ENCODE assay signal across 10 cellular contexts in genomic region chr3:85939026-85939616, GRCh38.
DNase-seq lines count a peak whose midpoint lies in the region; ATAC-seq and TF ChIP-seq lines count a peak whose summit lies in the region.
"Had no signal": no experiment of that assay in that cellular context is flagged by ENCODE, and none has a peak within 500 bp of the region (broad histone marks: within the 10 kb centered on the region; RNA-seq: fewer than 3 reads in every experiment).

No MANE protein-coding gene starts in this region.

- no peak overlapping the region for H3K27ac Mint-ChIP-seq in CD8-positive, alpha-beta memory T cell

- H3K4me1 ChIP-seq in transverse colon = no peaks in the 10 kb centered on the region
- no peaks in the 10 kb centered on the region for H3K4me1 ChIP-seq in CD8-positive, alpha-beta memory T cell (ENCODE audit: insufficient read depth, low read length)

- H3K4me1 Mint-ChIP-seq in CD8-positive, alpha-beta memory T cell = no peaks in the 10 kb centered on the region

- intact Hi-C loops in transverse colon (cut with DNase I; ENCODE audit: low total_unique reads) = no loop called here

- no peak for TF ChIP-seq POLR2A in transverse colon (IDR thresholded peaks at IDR 0.05)

- in situ Hi-C loops in transverse colon (cut with MboI; ENCODE audit: low pct_ligation_motif_present in 1 of 4, low pct_unique_long_range_greater_than_20kb in 1 of 4, low sequenced_read_pairs in 3 of 4) = no loop called here

- H3K4me3 ChIP-seq in fibroblast of pulmonary artery (replicated peaks; ENCODE audit: low read depth, low read length) = no peak overlapping the region
- no peak overlapping the region for H3K4me3 ChIP-seq in transverse colon
- H3K4me3 ChIP-seq in CD8-positive, alpha-beta memory T cell (ENCODE audit: low read length) = no peak overlapping the region

- no peaks in the 10 kb centered on the region for H3K36me3 ChIP-seq in transverse colon
- H3K36me3 ChIP-seq in CD8-positive, alpha-beta memory T cell (ENCODE audit: insufficient read depth, low read length) = no peaks in the 10 kb centered on the region

- CTCF ChIA-PET in CD8-positive, alpha-beta memory T cell (lab: Charles Lee) = no interaction called here

- WGBS in transverse colon (ENCODE audit: low coverage in 1 of 2), 2 donors = 21 to 39% methylated on average over 3 to 5 of the region's 5 CpGs

- no peak overlapping the region for H3K4me3 Mint-ChIP-seq in CD8-positive, alpha-beta memory T cell
- H3K4me3 Mint-ChIP-seq: neural crest cell had no signal

- DNase-seq in NCI-H1092 (lab: John Stamatoyannopoulos, UW) (peak; percentile 85), NCI-H748 (lab: John Stamatoyannopoulos, UW; ENCODE audit: unreplicated experiment) (peak; percentile 77), fibroblast of pulmonary artery (ENCODE audit: low read depth) (peak; percentile 8), renal cortical epithelial cell (ENCODE audit: low read depth) (peak; percentile 7), transverse colon (no peak)
- no peak for DNase-seq in CD8-positive, alpha-beta memory T cell
- DNase-seq: activated CD8-positive, alpha-beta memory T cell treated with anti-CD3 and anti-CD28 coated beads, Interleukin-2, amount 50 U/mL, for 4 hours; stimulated activated naive CD4-positive, alpha-beta T cell had no signal

- POLR2A ChIA-PET in CD8-positive, alpha-beta memory T cell (lab: Charles Lee) = no interaction called here

- ATAC-seq in HG03520 (IDR thresholded peaks at IDR 0.05; ENCODE audit: unreplicated experiment) = no peak

- TF ChIP-seq EP300 in transverse colon (IDR thresholded peaks at IDR 0.05; ENCODE audit: low read depth) = no peak

- peaks cover 6 to 15% (median 11%) of the 10 kb centered on the region in 5 donors for H3K9me3 Mint-ChIP-seq in CD8-positive, alpha-beta memory T cell
- H3K9me3 Mint-ChIP-seq: neural crest cell had no signal

- H3K27ac ChIP-seq in transverse colon = no peak overlapping the region
- H3K27ac ChIP-seq in CD8-positive, alpha-beta memory T cell (ENCODE audit: low read depth, low read length) = no peak overlapping the region

- no peaks in the 10 kb centered on the region for H3K27me3 Mint-ChIP-seq in CD8-positive, alpha-beta memory T cell

- peaks cover 0 to 4% of the 10 kb centered on the region in 2 donors for H3K9me3 ChIP-seq in transverse colon
- H3K9me3 ChIP-seq in CD8-positive, alpha-beta memory T cell (ENCODE audit: low read length) = no peaks in the 10 kb centered on the region

- no peaks in the 10 kb centered on the region for H3K27me3 ChIP-seq in transverse colon
- H3K27me3 ChIP-seq in CD8-positive, alpha-beta memory T cell (ENCODE audit: insufficient read depth, low read length, poor library complexity, severe bottlenecking) = no peaks in the 10 kb centered on the region

- TF ChIP-seq CTCF in fibroblast of pulmonary artery (IDR thresholded peaks at IDR 0.05; ENCODE audit: low read length, missing control alignments) (no peak), transverse colon (IDR thresholded peaks at IDR 0.05) (no peak)

- no peaks in the 10 kb centered on the region for H3K36me3 Mint-ChIP-seq in CD8-positive, alpha-beta memory T cell

Comparison
In these comparisons a context has a peak if more than half of its experiments do, and no peak if none do; other contexts are left out.
1. DNase-seq: peak in NCI-H1092 (single experiment), NCI-H748 (single experiment), fibroblast of pulmonary artery (single experiment) and renal cortical epithelial cell (single experiment); none in transverse colon (single experiment) and CD8-positive, alpha-beta memory T cell (0 of 5).